ENCODE assay signal across 8 cellular contexts in the genomic region with DNA sequence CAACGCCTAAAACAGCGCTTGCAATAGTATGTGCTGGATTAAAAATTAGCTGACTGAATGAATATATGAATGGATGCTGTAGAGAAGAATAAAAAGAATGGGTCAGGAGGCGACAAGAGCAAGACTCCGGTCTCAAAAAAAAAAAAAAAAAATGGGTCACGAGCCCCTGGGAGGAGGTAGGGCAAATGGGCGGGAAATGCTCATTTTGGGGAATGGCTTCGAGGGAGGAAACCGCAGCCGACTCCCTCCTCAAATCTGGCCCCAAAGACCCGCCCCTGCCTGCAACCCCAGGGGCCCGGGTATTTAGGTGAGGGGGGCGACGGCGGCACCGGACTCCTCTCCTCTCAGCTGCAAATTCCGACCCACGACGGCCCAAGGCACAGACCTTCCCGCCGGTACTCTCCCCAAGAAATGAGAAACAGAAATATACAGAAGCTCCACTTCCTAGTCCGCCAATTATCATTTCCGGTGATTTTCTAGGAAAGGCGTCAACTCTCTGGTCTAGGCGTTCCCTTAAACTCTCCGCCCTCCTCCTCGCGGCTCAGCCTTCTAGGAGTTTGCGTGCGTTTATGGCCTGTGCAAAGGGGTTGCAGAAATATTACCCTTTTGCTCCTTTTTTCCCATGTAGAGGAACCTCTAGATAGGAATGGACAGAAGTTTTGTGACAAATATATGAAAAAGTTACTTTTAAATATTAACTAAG. TPM values are rescaled to one million over a fixed set of nuclear protein-coding genes. Genes with fewer than 3 reads are reported as not detected.
A peak's percentile ranks its signal among the peaks of the same experiment; 100 is the strongest.
DNase-seq lines count a peak whose midpoint lies in the region; ATAC-seq, FAIRE-seq and TF ChIP-seq lines count a peak whose summit lies in the region.

A gene (minus strand): TSS at position 133 of the 703 bp plus-strand sequence. CDS start 1,361 bp downstream, outside the sequence.

- DNase-seq in activated T-cell treated with anti-CD3 and anti-CD28 coated beads for 24 hours (ENCODE audit: low read depth) (peak; percentile 36), activated T-cell treated with anti-CD3 and anti-CD28 coated beads for 4 hours (no peak), RWPE1 (ENCODE audit: low spot score) (peak; percentile 80), cerebellar cortex (ENCODE audit: low spot score) (peak; percentile 34), kidney epithelial cell (ENCODE audit: low read depth) (no peak), GM12891 (ENCODE audit: insufficient read length, low spot score) (no peak)
- peak; percentile 47 to 52 for DNase-seq in stimulated activated CD4-positive, alpha-beta T cell treated with anti-CD3 and anti-CD28 coated beads, Interleukin-2, amount 100 ng/mL, for 24 hours

- POLR2A ChIA-PET in RWPE1 (lab: Yijun Ruan, JAX; ENCODE audit: low non-redundant PET), result interaction anchor here (0.7 to 1.0 kb wide), 2 partner anchors 20 to 370 kb away, joined by 6 to 7 read pairs; a partner anchor contains a TSS

- FAIRE-seq in GM12891 (lab: Jason Lieb, UNC), result no peak

- H3K4me3 ChIP-seq in kidney epithelial cell (ENCODE audit: low read depth, low read length), result peak within 1 kb of the TSS; percentile 60

- H3K27me3 ChIP-seq in kidney epithelial cell (ENCODE audit: control insufficient read depth, insufficient read depth, low read length), result no peaks in the 10 kb centered on the region

- CTCF ChIA-PET in RWPE1 (lab: Yijun Ruan, JAX), result no interaction called here

- no peak for TF ChIP-seq POLR2A in GM12891 (IDR thresholded peaks at IDR 0.05; ENCODE audit: low read depth, low read length)

- no peaks in the 10 kb centered on the region for H3K36me3 ChIP-seq in kidney epithelial cell (ENCODE audit: control insufficient read depth, insufficient read depth, low read length)

- no peak for ATAC-seq in HG03097 (IDR thresholded peaks at IDR 0.05; ENCODE audit: low FRiP score, unreplicated experiment)

- peak within 1 kb of the TSS; percentile 71 for H3K27ac ChIP-seq in RWPE1

- TF ChIP-seq CTCF in RWPE1 (conservative IDR thresholded peaks at IDR 0.05; ENCODE audit: low read depth) (no peak), kidney epithelial cell (IDR thresholded peaks at IDR 0.05; ENCODE audit: insufficient read depth, low read length, poor library complexity, severe bottlenecking) (no peak)

TF ChIP-seq in GM12891, 5 proteins besides CTCF, POLR2A, EP300 and RAD21:
- no peak for TF ChIP-seq TAF1 (IDR thresholded peaks at IDR 0.05; ENCODE audit: low read depth, low read length)
- no peak for TF ChIP-seq SPI1 (IDR thresholded peaks at IDR 0.05; ENCODE audit: low read depth, low read length)
- no peak for TF ChIP-seq POLR2AphosphoS5 (IDR thresholded peaks at IDR 0.05; ENCODE audit: low read depth, low read length)
- no peak for TF ChIP-seq POU2F2 (IDR thresholded peaks at IDR 0.05; ENCODE audit: low read depth, low read length)
- no peak for TF ChIP-seq PAX5 (IDR thresholded peaks at IDR 0.05; ENCODE audit: insufficient read depth, low read length, severe bottlenecking)
TF ChIP-seq in GM12891: peak in this region for 0.

RNA-seq across cellular contexts. Expression of the gene that starts here (rescaled TPM):
- total RNA-seq in kidney epithelial cell, result 2.6 and 2.7 TPM in 2 replicates
- not detected for polyA plus RNA-seq in GM12891 (2012; ENCODE audit: low read depth, missing spikeins)

Comparison
In these comparisons a context has a peak if more than half of its experiments do, and no peak if none do; other contexts are left out.
1. DNase-seq: peak in activated T-cell treated with anti-CD3 and anti-CD28 coated beads for 24 hours (single experiment), RWPE1 (single experiment), cerebellar cortex (single experiment) and stimulated activated CD4-positive, alpha-beta T cell treated with anti-CD3 and anti-CD28 coated beads, Interleukin-2, amount 100 ng/mL, for 24 hours (2 of 2); none in activated T-cell treated with anti-CD3 and anti-CD28 coated beads for 4 hours (single experiment), kidney epithelial cell (single experiment) and GM12891 (single experiment).